30 cellular contexts compared by ENCODE assay signal in genomic region chr1:71862756-71863155, GRCh38.
"Had no signal": no experiment of that assay in that cellular context is flagged by ENCODE, and none has a peak within 500 bp of the region (broad histone marks: within the 10 kb centered on the region; RNA-seq: fewer than 3 reads in every experiment).

No MANE protein-coding gene starts in this region.

- H3K27me3 ChIP-seq: MG63 had no signal

- H3K9me3 ChIP-seq: MG63 had no signal

- DNase-seq: Karpas-422, Kasumi-1, MG63, MM.1S, NCI-H1048, NCI-H1092, NCI-H1092 treated with DMSO at 0.1 percent for 48 hours, NCI-H1105, NCI-H1417, NCI-H1417 treated with DMSO at 0.1 percent for 48 hours, NCI-H1436, NCI-H1436 treated with DMSO at 0.1 percent for 48 hours, NCI-H146, NCI-H1694, NCI-H1694 treated with DMSO at 0.1 percent for 48 hours, NCI-H187, NCI-H187 treated with DMSO at 0.1 percent for 48 hours, NCI-H1930, NCI-H2029, NCI-H2029 treated with DMSO at 0.1 percent for 48 hours, NCI-H2081, NCI-H2081 treated with DMSO at 0.1 percent for 48 hours, NCI-H2107, NCI-H2227 treated with DMSO at 0.1 percent for 48 hours, NCI-H226, NCI-H345, NCI-H446, NCI-H446 treated with DMSO at 0.1 percent for 48 hours, NCI-H510A, NCI-H510A treated with DMSO at 0.1 percent for 48 hours had no signal

- H3K4me3 ChIP-seq: MG63 had no signal

- H3K36me3 ChIP-seq: MG63 had no signal
